ENCODE assay signal across 1 cellular context in the genomic region with DNA sequence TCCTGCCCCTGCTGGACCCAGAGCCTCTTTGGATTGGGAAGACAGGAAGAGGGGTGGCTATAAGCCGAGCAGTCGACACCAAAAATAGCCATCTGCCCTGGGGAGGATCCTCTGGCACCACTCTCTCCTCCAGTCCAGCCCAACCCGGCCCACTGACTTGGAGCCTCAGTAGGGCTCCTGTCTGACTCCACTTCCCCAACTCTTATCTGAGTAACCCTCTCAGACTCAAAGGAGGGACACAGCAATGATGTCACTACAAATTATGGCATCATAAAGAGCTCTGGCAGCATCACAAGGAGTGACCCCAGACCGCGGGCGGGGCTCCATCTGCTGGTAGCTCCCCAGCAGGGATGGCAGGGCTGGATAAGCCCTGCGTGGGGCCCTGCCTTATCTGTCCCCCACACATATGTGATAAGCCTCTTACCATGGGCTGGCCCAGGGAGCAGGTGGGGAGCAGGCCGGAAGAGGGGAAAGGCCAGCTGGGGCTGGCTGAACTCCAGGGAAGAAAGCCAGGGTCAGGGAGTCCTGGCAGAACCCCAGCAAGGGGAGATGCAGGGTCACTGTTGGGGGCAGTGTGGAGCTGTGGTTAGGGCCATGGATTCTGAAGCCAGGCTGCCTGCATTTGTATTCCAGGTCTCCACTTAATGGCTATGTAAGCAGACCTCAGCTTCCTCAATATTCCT.
TF ChIP-seq lines count a peak whose summit lies in the region.

No MANE protein-coding gene starts in this region.

TF ChIP-seq in A549, 52 proteins besides CTCF, POLR2A, EP300 and RAD21 (continued from another document):
- TF ChIP-seq, protein P1, sequence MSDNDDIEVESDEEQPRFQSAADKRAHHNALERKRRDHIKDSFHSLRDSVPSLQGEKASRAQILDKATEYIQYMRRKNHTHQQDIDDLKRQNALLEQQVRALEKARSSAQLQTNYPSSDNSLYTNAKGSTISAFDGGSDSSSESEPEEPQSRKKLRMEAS (IDR thresholded peaks at IDR 0.05), result no peak
- TF ChIP-seq, protein P2, sequence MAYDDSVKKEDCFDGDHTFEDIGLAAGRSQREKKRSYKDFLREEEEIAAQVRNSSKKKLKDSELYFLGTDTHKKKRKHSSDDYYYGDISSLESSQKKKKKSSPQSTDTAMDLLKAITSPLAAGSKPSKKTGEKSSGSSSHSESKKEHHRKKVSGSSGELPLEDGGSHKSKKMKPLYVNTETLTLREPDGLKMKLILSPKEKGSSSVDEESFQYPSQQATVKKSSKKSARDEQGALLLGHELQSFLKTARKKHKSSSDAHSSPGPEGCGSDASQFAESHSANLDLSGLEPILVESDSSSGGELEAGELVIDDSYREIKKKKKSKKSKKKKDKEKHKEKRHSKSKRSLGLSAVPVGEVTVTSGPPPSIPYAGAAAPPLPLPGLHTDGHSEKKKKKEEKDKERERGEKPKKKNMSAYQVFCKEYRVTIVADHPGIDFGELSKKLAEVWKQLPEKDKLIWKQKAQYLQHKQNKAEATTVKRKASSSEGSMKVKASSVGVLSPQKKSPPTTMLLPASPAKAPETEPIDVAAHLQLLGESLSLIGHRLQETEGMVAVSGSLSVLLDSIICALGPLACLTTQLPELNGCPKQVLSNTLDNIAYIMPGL (CRISPR knock-in tag; IDR thresholded peaks at IDR 0.05; ENCODE audit: borderline replicate concordance), result no peak
- TF ChIP-seq ZNF302 (CRISPR knock-in tag; IDR thresholded peaks at IDR 0.05), result no peak
- no peak for TF ChIP-seq TP53 (CRISPR knock-in tag; IDR thresholded peaks at IDR 0.05)
TF ChIP-seq in A549: peak in this region for 0.
